15 cellular contexts compared by ENCODE assay signal in the genomic region with DNA sequence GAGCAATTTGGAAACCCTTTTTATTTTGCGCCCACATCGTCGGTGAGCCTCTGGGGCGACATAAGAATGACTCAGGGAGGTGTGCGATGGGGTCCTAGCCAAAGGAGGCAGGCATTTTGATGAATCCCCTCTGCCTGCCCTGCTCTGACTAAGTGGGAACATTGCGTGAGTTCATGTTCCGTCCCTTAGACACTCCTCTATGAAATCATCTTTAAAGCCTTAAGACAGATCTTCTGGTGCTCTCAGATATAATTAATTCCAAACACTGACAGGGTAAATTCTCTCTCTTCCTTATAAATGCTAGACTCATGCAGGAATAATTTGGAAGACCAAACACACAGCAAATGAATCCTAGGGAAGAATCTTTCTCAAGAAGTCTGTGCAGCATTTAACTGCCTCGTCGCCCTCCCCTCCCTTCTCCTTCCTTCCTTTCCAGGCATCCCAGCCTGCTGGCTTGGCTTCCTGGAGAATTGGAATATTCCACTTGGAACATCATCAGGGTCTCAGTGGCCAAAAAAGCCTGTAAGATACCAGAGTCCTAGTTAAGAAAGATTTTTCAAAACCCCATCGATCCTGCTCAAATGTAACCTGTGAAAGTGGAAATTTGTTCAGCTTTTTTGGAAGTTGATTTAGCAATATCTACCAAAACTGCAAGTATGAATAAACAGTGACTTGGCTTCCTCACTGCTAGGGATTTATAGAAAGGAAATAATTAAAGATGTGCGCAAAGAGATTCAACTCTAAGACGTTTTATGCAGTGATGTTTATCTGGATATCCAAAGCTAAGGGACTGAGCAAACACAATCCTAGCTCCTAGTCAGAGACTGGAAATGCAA. TPM values are rescaled to one million over a fixed set of nuclear protein-coding genes. Genes with fewer than 3 reads are reported as not detected.
A peak's percentile ranks its signal among the peaks of the same experiment; 100 is the strongest.
DNase-seq lines count a peak whose midpoint lies in the region; ATAC-seq and TF ChIP-seq lines count a peak whose summit lies in the region.
"Had no signal": no experiment of that assay in that cellular context is flagged by ENCODE, and none has a peak within 500 bp of the region (broad histone marks: within the 10 kb centered on the region; RNA-seq: fewer than 3 reads in every experiment).

No MANE protein-coding gene starts in this region.

- no peak overlapping the region for H3K27ac ChIP-seq in CD4-positive, alpha-beta T cell (ENCODE audit: low read depth, low read length)
- no peak overlapping the region for H3K27ac ChIP-seq in ascending aorta
- H3K27ac ChIP-seq: HL-60 had no signal

- no peaks in the 10 kb centered on the region for H3K36me3 ChIP-seq in ascending aorta

- intact Hi-C loops in left ventricle myocardium superior (cut with micrococcal nuclease): no loop called here
- intact Hi-C loops in CD4-positive, alpha-beta T cell (cut with DNase I, micrococcal nuclease): no loop called here
- intact Hi-C loops in ascending aorta (cut with DNase I): no loop called here

- no peak for TF ChIP-seq CTCF in CD4-positive, alpha-beta T cell (IDR thresholded peaks at IDR 0.05)
- no peak for TF ChIP-seq CTCF in ascending aorta (IDR thresholded peaks at IDR 0.05)

- no peak overlapping the region for H3K27ac Mint-ChIP-seq in CD4-positive, alpha-beta T cell
- H3K27ac Mint-ChIP-seq: activated T-helper 2 cell treated with anti-CD3 and anti-CD28 coated beads, Interferon-gamma antibody, Interleukin-2, Interleukin-4, amounts not matched to agents 10 μg/mL and 5 μg/mL and 100 μg/mL, durations not matched to agents 14 hours and 24 hours and 36 hours; stimulated activated naive CD8-positive, alpha-beta T cell treated with anti-CD3 and anti-CD28 coated beads, Interleukin-15, Interleukin-2, amounts not matched to agents 100 ng/mL and 50 ng/mL, for 24 hours had no signal

- ATAC-seq in left ventricle myocardium superior: peak; percentile 84
- no peak for ATAC-seq in CD4-positive, alpha-beta T cell (ENCODE audit: poor library complexity)

- no peaks in the 10 kb centered on the region for H3K9me3 ChIP-seq in CD4-positive, alpha-beta T cell (ENCODE audit: control insufficient read depth, low read length)
- no peaks in the 10 kb centered on the region for H3K9me3 ChIP-seq in ascending aorta

- POLR2A ChIA-PET in CD4-positive, alpha-beta T cell (lab: Charles Lee): no interaction called here

- CTCF ChIA-PET in CD4-positive, alpha-beta T cell (lab: Charles Lee): no interaction called here

- H3K36me3 Mint-ChIP-seq in CD4-positive, alpha-beta T cell (ENCODE audit: low read depth): no peaks in the 10 kb centered on the region

- H3K27me3 Mint-ChIP-seq in CD4-positive, alpha-beta T cell: peaks cover 22% of the 10 kb centered on the region

- no peak overlapping the region for H3K4me3 ChIP-seq in ascending aorta

- H3K4me1 ChIP-seq in ascending aorta: no peaks in the 10 kb centered on the region
- H3K4me1 ChIP-seq: Caco-2 had no signal

- H3K4me1 Mint-ChIP-seq in CD4-positive, alpha-beta T cell (ENCODE audit: low read depth): no peaks in the 10 kb centered on the region

- peak; percentile 91 for DNase-seq in GM04504 (ENCODE audit: low read depth)
- peak; percentile 60 for DNase-seq in amniotic stem cell (lab: John Stamatoyannopoulos, UW)
- no peak for DNase-seq in left ventricle myocardium superior
- peak; percentile 12 for DNase-seq in stromal cell of bone marrow (ENCODE audit: low read depth)
- no peak for DNase-seq in SHP77 treated with DMSO at 0.1 percent for 48 hours (lab: John Stamatoyannopoulos, UW)
- no peak for DNase-seq in CD4-positive, alpha-beta T cell
- DNase-seq in ascending aorta (ENCODE audit: low spot score in 2 of 2): no peak
- no peak for DNase-seq in NCI-H748 treated with DMSO at 0.1 percent for 48 hours (lab: John Stamatoyannopoulos, UW)
- DNase-seq: activated CD4-positive, alpha-beta T cell treated with anti-CD3 and anti-CD28 coated beads for 48 hours; Caco-2; midbrain had no signal

- no peak overlapping the region for H3K4me3 Mint-ChIP-seq in CD4-positive, alpha-beta T cell
- H3K4me3 Mint-ChIP-seq: stimulated activated naive CD8-positive, alpha-beta T cell treated with anti-CD3 and anti-CD28 coated beads, Interleukin-15, Interleukin-2, amounts not matched to agents 100 ng/mL and 50 ng/mL, for 24 hours had no signal

- no peaks in the 10 kb centered on the region for H3K27me3 ChIP-seq in CD4-positive, alpha-beta T cell (ENCODE audit: control insufficient read depth, insufficient read depth, low read length)
- no peaks in the 10 kb centered on the region for H3K27me3 ChIP-seq in ascending aorta

- peaks cover 10% of the 10 kb centered on the region for H3K9me3 Mint-ChIP-seq in CD4-positive, alpha-beta T cell

RNA-seq across cellular contexts. Expression of gene FOXF1, which starts 52.5 kb away (rescaled TPM):
- total RNA-seq in left ventricle myocardium superior (0.25 TPM), ascending aorta (3.2 TPM)
- not detected for total RNA-seq in CD4-positive, alpha-beta T cell
- total RNA-seq: activated T-helper 2 cell treated with anti-CD3 and anti-CD28 coated beads, Interferon-gamma antibody, Interleukin-2, Interleukin-4, amounts not matched to agents 10 μg/mL and 5 μg/mL and 100 μg/mL, durations not matched to agents 14 hours and 24 hours and 36 hours; renal cortical epithelial cell had no signal

Comparison
In these comparisons a context has a peak if more than half of its experiments do, and no peak if none do; other contexts are left out.
1. DNase-seq: peak in GM04504 (single experiment), amniotic stem cell (single experiment) and stromal cell of bone marrow (single experiment); none in left ventricle myocardium superior (single experiment), SHP77 treated with DMSO at 0.1 percent for 48 hours (single experiment), CD4-positive, alpha-beta T cell (0 of 10), ascending aorta (0 of 2) and NCI-H748 treated with DMSO at 0.1 percent for 48 hours (single experiment).